Comparison of ENCODE assay signal across 15 cellular contexts in genomic region chr11:71532016-71532610, GRCh38. TPM values are rescaled to one million over a fixed set of nuclear protein-coding genes. Genes with fewer than 3 reads are reported as not detected.
DNase-seq lines count a peak whose midpoint lies in the region; ATAC-seq, FAIRE-seq and TF ChIP-seq lines count a peak whose summit lies in the region.
"Had no signal": no experiment of that assay in that cellular context is flagged by ENCODE, and none has a peak within 500 bp of the region (broad histone marks: within the 10 kb centered on the region; RNA-seq: fewer than 3 reads in every experiment).

No MANE protein-coding gene starts in this region.

- no peaks in the 10 kb centered on the region for H3K9me3 ChIP-seq in A549
- H3K9me3 ChIP-seq: MG63 had no signal

- POLR2A ChIA-PET in A549 (lab: Yijun Ruan, JAX), result no interaction called here
- POLR2A ChIA-PET in activated CD4-positive, alpha-beta T cell treated with anti-CD3 and anti-CD28 coated beads, Interleukin-2, amount 10 ng/mL, durations not matched to agents 7 days and 5 days (lab: Charles Lee), result no interaction called here

- CTCF ChIA-PET in A549 (lab: Yijun Ruan, JAX), result no interaction called here
- CTCF ChIA-PET in activated CD4-positive, alpha-beta T cell treated with anti-CD3 and anti-CD28 coated beads, Interleukin-2, amount 10 ng/mL, durations not matched to agents 7 days and 5 days (lab: Charles Lee), result no interaction called here

- no peaks in the 10 kb centered on the region for H3K9me3 Mint-ChIP-seq in activated CD4-positive, alpha-beta T cell treated with anti-CD3 and anti-CD28 coated beads, Interleukin-2, amount 10 ng/mL, durations not matched to agents 7 days and 5 days
- H3K9me3 Mint-ChIP-seq: CD4-positive, CD25-positive, alpha-beta regulatory T cell had no signal

- H3K27ac ChIP-seq in A549, result no peak overlapping the region

- TF ChIP-seq POLR2A in A549 (IDR thresholded peaks at IDR 0.05; ENCODE audit: low read length), result no peak

- no peak for TF ChIP-seq CTCF in A549 (IDR thresholded peaks at IDR 0.05)

- H3K4me3 Mint-ChIP-seq in activated CD4-positive, alpha-beta T cell treated with anti-CD3 and anti-CD28 coated beads, Interleukin-2, amount 10 ng/mL, durations not matched to agents 7 days and 5 days, result no peak overlapping the region
- H3K4me3 Mint-ChIP-seq: CD4-positive, CD25-positive, alpha-beta regulatory T cell had no signal

- TF ChIP-seq EP300 in A549 (IDR thresholded peaks at IDR 0.05), result no peak

- H3K4me1 ChIP-seq in A549, result no peaks in the 10 kb centered on the region

- H3K4me2 ChIP-seq in A549, result no peak overlapping the region

- FAIRE-seq in A549 (lab: Jason Lieb, UNC), result peak; percentile 28
- FAIRE-seq: RCC 7860 had no signal

- H3K27me3 Mint-ChIP-seq in activated CD4-positive, alpha-beta T cell treated with anti-CD3 and anti-CD28 coated beads, Interleukin-2, amount 10 ng/mL, durations not matched to agents 7 days and 5 days, result no peaks in the 10 kb centered on the region

- no peaks in the 10 kb centered on the region for H3K4me1 Mint-ChIP-seq in activated CD4-positive, alpha-beta T cell treated with anti-CD3 and anti-CD28 coated beads, Interleukin-2, amount 10 ng/mL, durations not matched to agents 7 days and 5 days
- H3K4me1 Mint-ChIP-seq: CD4-positive, CD25-positive, alpha-beta regulatory T cell had no signal

- H3K36me3 Mint-ChIP-seq in activated CD4-positive, alpha-beta T cell treated with anti-CD3 and anti-CD28 coated beads, Interleukin-2, amount 10 ng/mL, durations not matched to agents 7 days and 5 days (ENCODE audit: low read depth), result no peaks in the 10 kb centered on the region
- H3K36me3 Mint-ChIP-seq: CD4-positive, CD25-positive, alpha-beta regulatory T cell had no signal

- no peak for ATAC-seq in A549
- ATAC-seq: SK-N-SH treated with all-trans-retinoic acid at 6 μM for 48 hours had no signal

- 74% methylated on average over 10 of the region's 10 CpGs for WGBS in A549 (ENCODE audit: missing lambda C conversion rate)

- DNase-seq in A549 (ENCODE audit: low read depth in 1 of 2, low spot score in 1 of 2) (no peak), MV-4-11 (lab: John Stamatoyannopoulos, UW) (peak; percentile 37), NCI-H748 (lab: John Stamatoyannopoulos, UW; ENCODE audit: unreplicated experiment) (no peak)
- DNase-seq in activated CD4-positive, alpha-beta T cell treated with anti-CD3 and anti-CD28 coated beads, Interleukin-2, amount 10 ng/mL, durations not matched to agents 7 days and 5 days, result no peak
- DNase-seq: CD4-positive, CD25-positive, alpha-beta regulatory T cell; MG63; NCI-H1417; NCI-H1930; NCI-H2171; SHP77 had no signal

- no peak overlapping the region for H3K27ac Mint-ChIP-seq in activated CD4-positive, alpha-beta T cell treated with anti-CD3 and anti-CD28 coated beads, Interleukin-2, amount 10 ng/mL, durations not matched to agents 7 days and 5 days
- H3K27ac Mint-ChIP-seq: CD4-positive, CD25-positive, alpha-beta regulatory T cell had no signal

- H3K4me3 ChIP-seq in A549, result no peak overlapping the region
- H3K4me3 ChIP-seq: MG63 had no signal

- TF ChIP-seq RAD21 in A549 (conservative IDR thresholded peaks at IDR 0.05 in 1 of 2, IDR thresholded peaks at IDR 0.05 in 1 of 2), result no peak

TF ChIP-seq in A549, 52 proteins besides CTCF, POLR2A, EP300 and RAD21:
- TF ChIP-seq MAFK (IDR thresholded peaks at IDR 0.05; ENCODE audit: partially characterized antibody) (peak; percentile 84), SMC3 (IDR thresholded peaks at IDR 0.05) (no peak), CHD4 (IDR thresholded peaks at IDR 0.05; ENCODE audit: borderline replicate concordance) (no peak), RNF2 (IDR thresholded peaks at IDR 0.05; ENCODE audit: borderline replicate concordance, low read depth) (no peak), PHF8 (IDR thresholded peaks at IDR 0.05; ENCODE audit: borderline replicate concordance, low read depth) (no peak), MYC (IDR thresholded peaks at IDR 0.05; ENCODE audit: borderline replicate concordance, low read length) (no peak), HDAC2 (IDR thresholded peaks at IDR 0.05) (no peak)

RNA-seq across cellular contexts. Expression of gene KRTAP5-7, which starts 5.0 kb away (rescaled TPM):
- polyA plus RNA-seq in A549 (2011; rRNA removed) (not detected in 2 replicates), A549 (2017; fragmentation: RNase III; extraction: RNeasy Plus Mini Kit Qiagen cat#74134 plus additional on column Dnase treatment) (not detected in 3 replicates)
- polyA plus RNA-seq in A549 (2012; cell fraction: cytosol; rRNA removed), result not detected in 2 replicates
- polyA plus RNA-seq in A549 (2012; cell fraction: nucleus; rRNA removed), result 0.09 and 0.18 TPM in 2 replicates
- polyA minus RNA-seq in A549 (2011; rRNA and poly(A)+ RNA removed), result not detected in 2 replicates
- total RNA-seq in activated CD4-positive, alpha-beta T cell treated with anti-CD3 and anti-CD28 coated beads, Interleukin-2, amount 10 ng/mL, durations not matched to agents 7 days and 5 days, result under 1 TPM in 1 of 2 experiments, not detected in 1; 0.29 TPM
- total RNA-seq: A673; CD4-positive, CD25-positive, alpha-beta regulatory T cell; H4; NCI-H460 had no signal
- polyA plus RNA-seq: CD4-positive, CD25-positive, alpha-beta regulatory T cell had no signal

RNA-seq across cellular contexts. Expression of gene KRTAP5-8, which starts 5.7 kb away (rescaled TPM):
- polyA plus RNA-seq in A549 (2011; rRNA removed) (not detected in 2 replicates), A549 (2017; fragmentation: RNase III; extraction: RNeasy Plus Mini Kit Qiagen cat#74134 plus additional on column Dnase treatment) (not detected in 3 replicates)
- not detected in 2 replicates for polyA plus RNA-seq in A549 (2012; cell fraction: cytosol; rRNA removed)
- 0.28 and 0.37 TPM in 2 replicates for polyA plus RNA-seq in A549 (2012; cell fraction: nucleus; rRNA removed)
- 0.25 TPM in 1 of 2 replicates, not detected in the other for polyA minus RNA-seq in A549 (2011; rRNA and poly(A)+ RNA removed)
- under 1 TPM in 1 of 2 experiments, not detected in 1; 0.17 TPM for total RNA-seq in activated CD4-positive, alpha-beta T cell treated with anti-CD3 and anti-CD28 coated beads, Interleukin-2, amount 10 ng/mL, durations not matched to agents 7 days and 5 days
- total RNA-seq: A673, H4, NCI-H460 had no signal
- polyA plus RNA-seq: CD4-positive, CD25-positive, alpha-beta regulatory T cell had no signal

RNA-seq across cellular contexts. Expression of gene KRTAP5-9, which starts 16.1 kb away (rescaled TPM):
- 0.11 TPM in 1 of 2 replicates, not detected in the other for polyA plus RNA-seq in A549 (2011; rRNA removed)
- polyA plus RNA-seq in A549 (2012; cell fraction: cytosol; rRNA removed), result 0.08 TPM in 1 of 2 replicates, not detected in the other
- 0.71 and 0.80 TPM in 2 replicates for polyA plus RNA-seq in A549 (2012; cell fraction: nucleus; rRNA removed)
- polyA plus RNA-seq in A549 (2017; fragmentation: RNase III; extraction: RNeasy Plus Mini Kit Qiagen cat#74134 plus additional on column Dnase treatment), result 0.08 TPM in 1 of 3 replicates, not detected in the others
- polyA minus RNA-seq in A549 (2011; rRNA and poly(A)+ RNA removed), result not detected in 2 replicates
- total RNA-seq in activated CD4-positive, alpha-beta T cell treated with anti-CD3 and anti-CD28 coated beads, Interleukin-2, amount 10 ng/mL, durations not matched to agents 7 days and 5 days, result under 1 TPM; 0.19 to 0.35 TPM
- total RNA-seq: A673, H4, NCI-H460 had no signal
- polyA plus RNA-seq: CD4-positive, CD25-positive, alpha-beta regulatory T cell had no signal

RNA-seq across cellular contexts. Expression of gene KRTAP5-10, which starts 33.2 kb away (rescaled TPM):
- polyA plus RNA-seq in A549 (2011; rRNA removed) (not detected in 2 replicates), A549 (2017; fragmentation: RNase III; extraction: RNeasy Plus Mini Kit Qiagen cat#74134 plus additional on column Dnase treatment) (not detected in 3 replicates)
- polyA plus RNA-seq in A549 (2012; cell fraction: cytosol; rRNA removed), result not detected in 2 replicates
- polyA plus RNA-seq in A549 (2012; cell fraction: nucleus; rRNA removed), result 0.11 TPM in 1 of 2 replicates, not detected in the other
- not detected in 2 replicates for polyA minus RNA-seq in A549 (2011; rRNA and poly(A)+ RNA removed)
- not detected for total RNA-seq in activated CD4-positive, alpha-beta T cell treated with anti-CD3 and anti-CD28 coated beads, Interleukin-2, amount 10 ng/mL, durations not matched to agents 7 days and 5 days
- total RNA-seq: A673; CD4-positive, CD25-positive, alpha-beta regulatory T cell; H4; NCI-H460 had no signal
- polyA plus RNA-seq: CD4-positive, CD25-positive, alpha-beta regulatory T cell had no signal

RNA-seq across cellular contexts. Expression of gene KRTAP5-11, which starts 50.6 kb away (rescaled TPM):
- polyA plus RNA-seq in A549 (2011; rRNA removed), result not detected in 2 replicates
- not detected in 2 replicates for polyA plus RNA-seq in A549 (2012; cell fraction: cytosol; rRNA removed)
- not detected in 2 replicates for polyA plus RNA-seq in A549 (2012; cell fraction: nucleus; rRNA removed)
- polyA plus RNA-seq in A549 (2017; fragmentation: RNase III; extraction: RNeasy Plus Mini Kit Qiagen cat#74134 plus additional on column Dnase treatment), result not detected in 3 replicates
- polyA minus RNA-seq in A549 (2011; rRNA and poly(A)+ RNA removed), result not detected in 2 replicates
- not detected for total RNA-seq in activated CD4-positive, alpha-beta T cell treated with anti-CD3 and anti-CD28 coated beads, Interleukin-2, amount 10 ng/mL, durations not matched to agents 7 days and 5 days
- total RNA-seq: A673; CD4-positive, CD25-positive, alpha-beta regulatory T cell; H4; NCI-H460 had no signal
- polyA plus RNA-seq: CD4-positive, CD25-positive, alpha-beta regulatory T cell had no signal
